ENCODE assay signal across 8 cellular contexts in genomic region chr5:139660916-139661814, GRCh38. TPM values are rescaled to one million over a fixed set of nuclear protein-coding genes. Genes with fewer than 3 reads are reported as not detected.
A peak's percentile ranks its signal among the peaks of the same experiment; 100 is the strongest.
DNase-seq lines count a peak whose midpoint lies in the region; ATAC-seq and TF ChIP-seq lines count a peak whose summit lies in the region.

No MANE protein-coding gene starts in this region.

- TF ChIP-seq RAD21 in Ishikawa (IDR thresholded peaks at IDR 0.05; ENCODE audit: low read depth) = peak; percentile 21; the same call in 1 of the 2 replicates

- peaks cover 22% of the 10 kb centered on the region for H3K36me3 ChIP-seq in skeletal muscle satellite cell (ENCODE audit: insufficient read depth, low read length)

- H3K4me3 ChIP-seq in skeletal muscle satellite cell (ENCODE audit: low read length) = peak overlapping the region; percentile 59

- peak; percentile 76 for TF ChIP-seq EP300 in Ishikawa (IDR thresholded peaks at IDR 0.05; ENCODE audit: borderline replicate concordance)

- peak overlapping the region; percentile 75 for H3K4me2 ChIP-seq in skeletal muscle satellite cell (ENCODE audit: low read length)

- H3K9me3 ChIP-seq in skeletal muscle satellite cell (replicated peaks; ENCODE audit: low read length) = no peaks in the 10 kb centered on the region

- H3K9ac ChIP-seq in skeletal muscle satellite cell (ENCODE audit: low read depth, low read length) = peak overlapping the region; percentile 57

- no peak for ATAC-seq in GM18870 (IDR thresholded peaks at IDR 0.05; ENCODE audit: unreplicated experiment)

- DNase-seq in NCI-H82 (lab: John Stamatoyannopoulos, UW) = peak; percentile 62
- no peak for DNase-seq in NCI-H82 treated with DMSO at 0.1 percent for 48 hours (lab: John Stamatoyannopoulos, UW; ENCODE audit: unreplicated experiment)
- DNase-seq in anterior cingulate cortex (lab: John Stamatoyannopoulos, UW) = peak in 52 of 58 donors; percentile 34 to 92 (median 73)
- DNase-seq in hypothalamus (lab: John Stamatoyannopoulos, UW) = peak in 42 of 51 donors; percentile 25 to 91 (median 76)
- DNase-seq in kidney glomerular epithelial cell (lab: John Stamatoyannopoulos, UW) = no peak

- H3K4me1 ChIP-seq in skeletal muscle satellite cell (ENCODE audit: control insufficient read depth, insufficient read depth, low read length) = peaks cover 96% of the 10 kb centered on the region

- no peaks in the 10 kb centered on the region for H3K27me3 ChIP-seq in skeletal muscle satellite cell (ENCODE audit: control insufficient read depth, insufficient read depth, low read length)

TF ChIP-seq in Ishikawa, 13 proteins besides CTCF, POLR2A, EP300 and RAD21:
- TF ChIP-seq, protein P1, sequence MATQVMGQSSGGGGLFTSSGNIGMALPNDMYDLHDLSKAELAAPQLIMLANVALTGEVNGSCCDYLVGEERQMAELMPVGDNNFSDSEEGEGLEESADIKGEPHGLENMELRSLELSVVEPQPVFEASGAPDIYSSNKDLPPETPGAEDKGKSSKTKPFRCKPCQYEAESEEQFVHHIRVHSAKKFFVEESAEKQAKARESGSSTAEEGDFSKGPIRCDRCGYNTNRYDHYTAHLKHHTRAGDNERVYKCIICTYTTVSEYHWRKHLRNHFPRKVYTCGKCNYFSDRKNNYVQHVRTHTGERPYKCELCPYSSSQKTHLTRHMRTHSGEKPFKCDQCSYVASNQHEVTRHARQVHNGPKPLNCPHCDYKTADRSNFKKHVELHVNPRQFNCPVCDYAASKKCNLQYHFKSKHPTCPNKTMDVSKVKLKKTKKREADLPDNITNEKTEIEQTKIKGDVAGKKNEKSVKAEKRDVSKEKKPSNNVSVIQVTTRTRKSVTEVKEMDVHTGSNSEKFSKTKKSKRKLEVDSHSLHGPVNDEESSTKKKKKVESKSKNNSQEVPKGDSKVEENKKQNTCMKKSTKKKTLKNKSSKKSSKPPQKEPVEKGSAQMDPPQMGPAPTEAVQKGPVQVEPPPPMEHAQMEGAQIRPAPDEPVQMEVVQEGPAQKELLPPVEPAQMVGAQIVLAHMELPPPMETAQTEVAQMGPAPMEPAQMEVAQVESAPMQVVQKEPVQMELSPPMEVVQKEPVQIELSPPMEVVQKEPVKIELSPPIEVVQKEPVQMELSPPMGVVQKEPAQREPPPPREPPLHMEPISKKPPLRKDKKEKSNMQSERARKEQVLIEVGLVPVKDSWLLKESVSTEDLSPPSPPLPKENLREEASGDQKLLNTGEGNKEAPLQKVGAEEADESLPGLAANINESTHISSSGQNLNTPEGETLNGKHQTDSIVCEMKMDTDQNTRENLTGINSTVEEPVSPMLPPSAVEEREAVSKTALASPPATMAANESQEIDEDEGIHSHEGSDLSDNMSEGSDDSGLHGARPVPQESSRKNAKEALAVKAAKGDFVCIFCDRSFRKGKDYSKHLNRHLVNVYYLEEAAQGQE (IDR thresholded peaks at IDR 0.05; ENCODE audit: low read depth) = no peak
- peak; percentile 37; the same call in 1 of the 2 replicates for TF ChIP-seq TEAD4 (IDR thresholded peaks at IDR 0.05)
- peak; percentile 66; the same call in 1 of the 2 replicates for TF ChIP-seq TCF12 (IDR thresholded peaks at IDR 0.05; ENCODE audit: low read depth)
- TF ChIP-seq CEBPB (IDR thresholded peaks at IDR 0.05) = no peak
- 0 out of 2 replicates have a peak, but pooled peaks have one; percentile 31 for TF ChIP-seq TAF1 (IDR thresholded peaks at IDR 0.05; ENCODE audit: low read depth)
- peak; percentile 37; the same call in 1 of the 2 replicates for TF ChIP-seq FOXM1 (IDR thresholded peaks at IDR 0.05; ENCODE audit: borderline replicate concordance, low read depth)
- peak; percentile 46; the same call in 1 of the 2 replicates for TF ChIP-seq NFIC (IDR thresholded peaks at IDR 0.05)
- no peak for TF ChIP-seq ZBTB7A (IDR thresholded peaks at IDR 0.05; ENCODE audit: low read depth)
- TF ChIP-seq MAX (IDR thresholded peaks at IDR 0.05) = peak; percentile 72; the same call in 1 of the 2 replicates
- TF ChIP-seq EGR1 (IDR thresholded peaks at IDR 0.05) = no peak
- TF ChIP-seq YY1 (IDR thresholded peaks at IDR 0.05; ENCODE audit: low read depth) = peak; percentile 79
- TF ChIP-seq CREB1 (IDR thresholded peaks at IDR 0.05; ENCODE audit: low read depth) = 0 out of 2 replicates have a peak, but pooled peaks have one; percentile 28
- peak; percentile 7; the same call in 1 of the 2 replicates for TF ChIP-seq USF1 (IDR thresholded peaks at IDR 0.05)

RNA-seq across cellular contexts. Expression of gene CXXC5, which starts 13.0 kb away (rescaled TPM):
- 101 and 157 TPM in 2 replicates for total RNA-seq in skeletal muscle satellite cell (2012; rRNA removed)

Comparison
In these comparisons a context has a peak if more than half of its experiments do, and no peak if none do; other contexts are left out.
1. DNase-seq: peak in NCI-H82 (single experiment), anterior cingulate cortex (52 of 58) and hypothalamus (42 of 51); none in NCI-H82 treated with DMSO at 0.1 percent for 48 hours (single experiment) and kidney glomerular epithelial cell (single experiment).